Comparison of ENCODE assay signal across 1 cellular context in genomic region chr9:94922691-94923107, GRCh38.
TF ChIP-seq lines count a peak whose summit lies in the region.

No MANE protein-coding gene starts in this region.

TF ChIP-seq in HepG2, 621 proteins besides CTCF, POLR2A, EP300 and RAD21 (continued from another document):
- TF ChIP-seq ZBTB14 (CRISPR knock-in tag; IDR thresholded peaks at IDR 0.05) (0 out of 2 replicates have a peak, but pooled peaks have one; percentile 18), ZNF761 (CRISPR knock-in tag; conservative IDR thresholded peaks at IDR 0.05) (no peak), CEBPB (IDR thresholded peaks at IDR 0.05; ENCODE audit: borderline replicate concordance, low read depth, low read length) (peak; percentile 26; the same call in 1 of the 2 replicates), ZNF335 (CRISPR knock-in tag; IDR thresholded peaks at IDR 0.05) (0 out of 2 replicates have a peak, but pooled peaks have one; percentile 24), ZNF644 (CRISPR knock-in tag; IDR thresholded peaks at IDR 0.05; ENCODE audit: low read depth) (0 out of 2 replicates have a peak, but pooled peaks have one; percentile 12), ZNF362 (CRISPR knock-in tag; IDR thresholded peaks at IDR 0.05; ENCODE audit: borderline replicate concordance) (peak; percentile 7; the same call in 1 of the 2 replicates)
